In genomic region chrX:150599226-150599625, GRCh38 we compare ENCODE assay signal across 33 cellular contexts.
"Had no signal": no experiment of that assay in that cellular context is flagged by ENCODE, and none has a peak within 500 bp of the region (broad histone marks: within the 10 kb centered on the region; RNA-seq: fewer than 3 reads in every experiment).

No MANE protein-coding gene starts in this region.

- DNase-seq: activated CD4-positive, alpha-beta T cell treated with anti-CD3 and anti-CD28 coated beads for 48 hours; activated CD4-positive, alpha-beta T cell treated with anti-CD3 and anti-CD28 coated beads, Interleukin-2, amount 50 U/mL, for 48 hours; activated CD8-positive, alpha-beta memory T cell treated with anti-CD3 and anti-CD28 coated beads for 24 hours; activated effector memory CD4-positive, alpha-beta T cell treated with Interleukin-2 at 50 U/mL for 16 hours; activated naive CD4-positive, alpha-beta T cell treated with Interleukin-2 at 50 U/mL for 16 hours; activated naive CD8-positive, alpha-beta T cell treated with anti-CD3 and anti-CD28 coated beads for 36 hours; adrenal gland; aorta; body of pancreas; cerebellar nuclear complex; colonic mucosa; effector CD8-positive, alpha-beta T cell; glutamatergic neuron; islet precursor cell; left cardiac atrium; left ventricle myocardium superior; naive B cell; nephron progenitor cell; stimulated activated CD4-positive, alpha-beta T cell treated with anti-CD3 and anti-CD28 coated beads, Interleukin-12 subunit alpha, Interleukin-12 subunit beta, amount 100 ng/mL, for 4 hours; stimulated activated CD4-positive, alpha-beta T cell treated with anti-CD3 and anti-CD28 coated beads, Interleukin-4, amount 100 ng/mL, for 1 hour; stimulated activated naive CD8-positive, alpha-beta T cell treated with anti-CD3 and anti-CD28 coated beads, Interleukin-15, amount 100 ng/mL, for 72 hours; substantia nigra had no signal

- H3K79me2 ChIP-seq: hepatocyte had no signal

- H2AFZ ChIP-seq: hepatocyte had no signal

- H3K9me3 Mint-ChIP-seq: activated naive CD8-positive, alpha-beta T cell treated with anti-CD3 and anti-CD28 coated beads for 36 hours; naive B cell; stimulated activated naive CD8-positive, alpha-beta T cell treated with anti-CD3 and anti-CD28 coated beads, Interleukin-15, amount 100 ng/mL, for 72 hours; T-helper 2 cell treated with Interferon-gamma antibody and Interleukin-4, amounts not matched to agents 5 μg/mL and 100 μg/mL, for 36 hours; type B pancreatic cell had no signal

- H3K4me1 Mint-ChIP-seq: activated naive CD8-positive, alpha-beta T cell treated with anti-CD3 and anti-CD28 coated beads for 36 hours; nephron progenitor cell; stimulated activated naive CD8-positive, alpha-beta T cell treated with anti-CD3 and anti-CD28 coated beads, Interleukin-15, amount 100 ng/mL, for 72 hours had no signal

- H3K27ac ChIP-seq: adrenal gland, body of pancreas, cardiac muscle cell, colonic mucosa, hepatocyte, neutrophil, skin epidermis, vagina had no signal

- ATAC-seq: activated CD4-positive, CD25-positive, alpha-beta regulatory T cell treated with anti-CD3 and anti-CD28 coated beads, Interleukin-2, amount 50 U/mL, for 24 hours; body of pancreas; left cardiac atrium; left ventricle myocardium superior; sciatic nerve; stimulated activated naive CD8-positive, alpha-beta T cell treated with anti-CD3 and anti-CD28 coated beads, Interleukin-15, amount 100 ng/mL, for 72 hours had no signal

- FAIRE-seq: frontal cortex had no signal

- H3K36me3 ChIP-seq: cardiac muscle cell, colonic mucosa had no signal

- H3K27me3 Mint-ChIP-seq: activated naive CD8-positive, alpha-beta T cell treated with anti-CD3 and anti-CD28 coated beads for 36 hours; naive B cell; progenitor cell of endocrine pancreas; stimulated activated naive CD8-positive, alpha-beta T cell treated with anti-CD3 and anti-CD28 coated beads, Interleukin-15, amount 100 ng/mL, for 72 hours; type B pancreatic cell had no signal

- H3K4me3 ChIP-seq: adrenal gland, body of pancreas, cardiac muscle cell, colonic mucosa, hepatocyte, skin epidermis, vagina had no signal

- H3K36me3 Mint-ChIP-seq: type B pancreatic cell had no signal

- H3K4me1 ChIP-seq: adrenal gland, body of pancreas, colonic mucosa, vagina had no signal

- H3K9me3 ChIP-seq: adrenal gland, body of pancreas, colonic mucosa, neutrophil, vagina had no signal

- H3K27me3 ChIP-seq: adrenal gland, body of pancreas, cardiac muscle cell, colonic mucosa, hepatocyte, neutrophil, vagina had no signal

- H3K4me2 ChIP-seq: hepatocyte had no signal

- H3K27ac Mint-ChIP-seq: activated naive CD8-positive, alpha-beta T cell treated with anti-CD3 and anti-CD28 coated beads for 36 hours; naive B cell; nephron progenitor cell; progenitor cell of endocrine pancreas; T-helper 2 cell treated with Interferon-gamma antibody and Interleukin-4, amounts not matched to agents 5 μg/mL and 100 μg/mL, for 36 hours; type B pancreatic cell had no signal

- H3K4me3 Mint-ChIP-seq: activated naive CD8-positive, alpha-beta T cell treated with anti-CD3 and anti-CD28 coated beads for 36 hours; naive B cell; nephron progenitor cell; stimulated activated naive CD8-positive, alpha-beta T cell treated with anti-CD3 and anti-CD28 coated beads, Interleukin-15, amount 100 ng/mL, for 72 hours; T-helper 2 cell treated with Interferon-gamma antibody and Interleukin-4, amounts not matched to agents 5 μg/mL and 100 μg/mL, for 36 hours; type B pancreatic cell had no signal
